ENCODE assay signal across 17 cellular contexts in genomic region chr17:17131876-17132275, GRCh38.
"Had no signal": no experiment of that assay in that cellular context is flagged by ENCODE, and none has a peak within 500 bp of the region (broad histone marks: within the 10 kb centered on the region; RNA-seq: fewer than 3 reads in every experiment).

No MANE protein-coding gene starts in this region.

- H3K9me3 ChIP-seq: pancreas, thyroid gland had no signal

- H3K27ac ChIP-seq: pancreas, thyroid gland had no signal

- H3K27ac Mint-ChIP-seq: activated CD4-positive, alpha-beta T cell treated with anti-CD3 and anti-CD28 coated beads, Interleukin-2, amount 10 ng/mL, durations not matched to agents 7 days and 5 days; activated CD8-positive, alpha-beta T cell treated with anti-CD3 and anti-CD28 coated beads, Interleukin-2, amount 10 ng/mL, durations not matched to agents 7 days and 5 days; activated naive CD4-positive, alpha-beta T cell treated with anti-CD3 and anti-CD28 coated beads, Interleukin-2, amount 10 ng/mL, durations not matched to agents 7 days and 5 days; activated naive CD8-positive, alpha-beta T cell treated with anti-CD3 and anti-CD28 coated beads, Interleukin-2, amount 50 U/mL, for 24 hours; activated T-cell treated with anti-CD3 and anti-CD28 coated beads, Interleukin-2, amount 50 U/mL, for 24 hours; T-helper 1 cell treated with Interleukin-12 subunit alpha and Interleukin-12 subunit beta and Interleukin-4 antibody, amounts not matched to agents 30 μg/mL and 1 μg/mL, for 36 hours had no signal

- H3K27me3 Mint-ChIP-seq: activated CD4-positive, alpha-beta T cell treated with anti-CD3 and anti-CD28 coated beads, Interleukin-2, amount 10 ng/mL, durations not matched to agents 7 days and 5 days; activated naive CD4-positive, alpha-beta T cell treated with anti-CD3 and anti-CD28 coated beads, Interleukin-2, amount 10 ng/mL, durations not matched to agents 7 days and 5 days; activated naive CD8-positive, alpha-beta T cell treated with anti-CD3 and anti-CD28 coated beads, Interleukin-2, amount 50 U/mL, for 24 hours; activated T-cell treated with anti-CD3 and anti-CD28 coated beads, Interleukin-2, amount 50 U/mL, for 24 hours; effector memory CD8-positive, alpha-beta T cell had no signal

- ATAC-seq: activated CD4-positive, CD25-positive, alpha-beta regulatory T cell treated with anti-CD3 and anti-CD28 coated beads, Interleukin-2, amount 50 U/mL, for 24 hours; activated CD8-positive, alpha-beta T cell treated with anti-CD3 and anti-CD28 coated beads, Interleukin-2, amount 10 ng/mL, durations not matched to agents 7 days and 5 days; activated naive CD8-positive, alpha-beta T cell treated with anti-CD3 and anti-CD28 coated beads, Interleukin-2, amount 50 U/mL, for 24 hours; effector memory CD8-positive, alpha-beta T cell; pancreas had no signal

- H3K9me3 Mint-ChIP-seq: activated CD4-positive, alpha-beta T cell treated with anti-CD3 and anti-CD28 coated beads, Interleukin-2, amount 10 ng/mL, durations not matched to agents 7 days and 5 days; activated naive CD4-positive, alpha-beta T cell treated with anti-CD3 and anti-CD28 coated beads, Interleukin-2, amount 10 ng/mL, durations not matched to agents 7 days and 5 days; activated naive CD8-positive, alpha-beta T cell treated with anti-CD3 and anti-CD28 coated beads, Interleukin-2, amount 50 U/mL, for 24 hours; activated T-cell treated with anti-CD3 and anti-CD28 coated beads, Interleukin-2, amount 50 U/mL, for 24 hours; effector memory CD8-positive, alpha-beta T cell; neural crest cell; T-helper 1 cell treated with Interleukin-12 subunit alpha and Interleukin-12 subunit beta and Interleukin-4 antibody, amounts not matched to agents 30 μg/mL and 1 μg/mL, for 36 hours had no signal

- H3K4me3 Mint-ChIP-seq: activated CD4-positive, alpha-beta T cell treated with anti-CD3 and anti-CD28 coated beads, Interleukin-2, amount 10 ng/mL, durations not matched to agents 7 days and 5 days; activated CD8-positive, alpha-beta T cell treated with anti-CD3 and anti-CD28 coated beads, Interleukin-2, amount 10 ng/mL, durations not matched to agents 7 days and 5 days; activated naive CD4-positive, alpha-beta T cell treated with anti-CD3 and anti-CD28 coated beads, Interleukin-2, amount 10 ng/mL, durations not matched to agents 7 days and 5 days; activated naive CD8-positive, alpha-beta T cell treated with anti-CD3 and anti-CD28 coated beads, Interleukin-2, amount 50 U/mL, for 24 hours; activated T-cell treated with anti-CD3 and anti-CD28 coated beads, Interleukin-2, amount 50 U/mL, for 24 hours; effector memory CD8-positive, alpha-beta T cell; neural crest cell; T-helper 1 cell treated with Interleukin-12 subunit alpha and Interleukin-12 subunit beta and Interleukin-4 antibody, amounts not matched to agents 30 μg/mL and 1 μg/mL, for 36 hours had no signal

- H3K4me1 ChIP-seq: pancreas had no signal

- H3K4me3 ChIP-seq: pancreas, thyroid gland had no signal

- DNase-seq: activated CD4-positive, alpha-beta T cell treated with anti-CD3 and anti-CD28 coated beads, Interleukin-2, amount 10 ng/mL, durations not matched to agents 7 days and 5 days; activated CD8-positive, alpha-beta T cell treated with anti-CD3 and anti-CD28 coated beads, Interleukin-2, amount 10 ng/mL, durations not matched to agents 7 days and 5 days; activated naive CD4-positive, alpha-beta T cell treated with anti-CD3 and anti-CD28 coated beads, Interleukin-2, amount 10 ng/mL, durations not matched to agents 7 days and 5 days; activated naive CD8-positive, alpha-beta T cell treated with anti-CD3 and anti-CD28 coated beads, Interleukin-2, amount 50 U/mL, for 24 hours; activated T-cell treated with anti-CD3 and anti-CD28 coated beads, Interleukin-2, amount 50 U/mL, for 24 hours; aorta; cerebellar nuclear complex; dermis blood vessel endothelial cell; effector memory CD8-positive, alpha-beta T cell; mammary epithelial cell; stimulated activated CD8-positive, alpha-beta memory T cell treated with anti-CD3 and anti-CD28 coated beads, Interleukin-4, amount 100 ng/mL, for 48 hours; stimulated activated naive CD4-positive, alpha-beta T cell treated with Interleukin-2 at 50 U/mL for 16 hours; thyroid gland had no signal

- H3K27me3 ChIP-seq: pancreas, thyroid gland had no signal
